In the genomic region with DNA sequence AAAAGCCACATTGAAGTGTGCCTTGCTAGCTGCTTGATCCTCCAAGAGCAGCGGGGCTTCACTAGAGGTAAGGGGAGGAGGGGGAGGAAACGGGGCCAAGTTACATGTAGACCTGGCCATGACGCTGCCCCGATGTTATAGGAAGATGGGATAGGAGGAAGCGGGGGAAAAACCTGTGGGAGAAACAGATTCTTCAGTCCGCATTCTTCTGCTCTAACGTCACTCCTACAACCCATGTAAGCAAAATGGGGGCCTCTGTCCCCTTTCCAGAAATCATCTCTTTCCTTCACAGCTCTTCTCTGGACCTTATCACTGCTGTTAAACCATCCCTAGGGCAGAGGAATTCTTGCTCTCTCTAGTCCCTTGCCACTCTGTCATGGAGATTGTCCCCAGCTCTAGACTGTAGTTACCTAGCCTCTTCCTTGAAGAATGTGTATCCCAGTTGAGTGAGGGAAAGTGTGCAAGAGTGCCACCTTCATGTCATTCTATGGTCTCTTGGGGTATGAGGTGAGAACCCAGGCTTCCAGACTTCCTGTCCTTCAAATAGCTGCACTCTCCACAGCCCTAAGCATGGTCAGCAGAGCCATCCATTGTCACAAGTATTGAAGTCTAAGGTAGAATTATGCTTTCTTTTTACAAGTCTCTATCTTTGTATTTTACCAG, we compare ENCODE assay signal across 1 cellular context.
TF ChIP-seq lines count a peak whose summit lies in the region.

No MANE protein-coding gene starts in this region.

TF ChIP-seq in IMR-90, 13 proteins besides CTCF, POLR2A, EP300 and RAD21:
- TF ChIP-seq MAFK (IDR thresholded peaks at IDR 0.05; ENCODE audit: low read depth, low read length) (no peak), SMC3 (IDR thresholded peaks at IDR 0.05; ENCODE audit: low read depth, low read length) (no peak), CEBPB (IDR thresholded peaks at IDR 0.05; ENCODE audit: low read depth, low read length) (no peak)
